ENCODE assay signal across 23 cellular contexts in the genomic region with DNA sequence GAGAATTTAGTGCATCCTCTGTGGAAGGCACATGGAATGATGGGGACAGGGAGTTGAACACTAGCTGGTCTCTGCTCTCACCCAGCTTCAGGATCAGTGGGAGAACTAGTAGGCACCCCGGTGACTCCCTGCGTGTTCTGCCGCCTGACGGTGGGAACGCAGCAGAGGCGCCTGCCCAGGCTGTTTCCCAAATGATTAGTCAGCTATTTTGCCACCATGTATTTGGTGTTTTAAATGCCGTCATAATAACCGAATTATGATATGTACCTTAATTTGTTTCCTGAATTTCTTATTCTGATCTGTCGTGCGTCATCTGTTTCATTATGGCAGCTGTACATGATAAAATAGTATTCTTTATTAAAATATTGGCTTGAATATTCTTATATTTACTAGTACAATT.
"Had no signal": no experiment of that assay in that cellular context is flagged by ENCODE, and none has a peak within 500 bp of the region (broad histone marks: within the 10 kb centered on the region; RNA-seq: fewer than 3 reads in every experiment).

No MANE protein-coding gene starts in this region.

- H3K4me3 Mint-ChIP-seq: mesothelial cell of epicardium, naive B cell had no signal

- H3K27ac ChIP-seq: coronary artery, dorsolateral prefrontal cortex, esophagus muscularis mucosa, foreskin keratinocyte, gastroesophageal sphincter, heart left ventricle, left lung, lower lobe of right lung had no signal

- H3K27ac Mint-ChIP-seq: mesothelial cell of epicardium, naive B cell had no signal

- ATAC-seq: foreskin keratinocyte, gastroesophageal sphincter, heart left ventricle, left cardiac atrium, left lung, left ventricle myocardium superior, lower lobe of right lung, mucosa of descending colon had no signal

- H3K27me3 ChIP-seq: esophagus muscularis mucosa, foreskin keratinocyte had no signal

- H3K4me3 ChIP-seq: coronary artery, dorsolateral prefrontal cortex, esophagus muscularis mucosa, gastroesophageal sphincter, heart left ventricle, left lung, lower lobe of right lung, mucosa of descending colon had no signal

- H3K4me1 ChIP-seq: esophagus muscularis mucosa, gastroesophageal sphincter, heart left ventricle had no signal

- H3K27me3 Mint-ChIP-seq: naive B cell had no signal

- FAIRE-seq: colon, endothelial cell of umbilical vein, frontal cortex, islet of Langerhans, keratinocyte had no signal

- H3K9me3 Mint-ChIP-seq: mesothelial cell of epicardium had no signal

- H3K36me3 Mint-ChIP-seq: mesothelial cell of epicardium, naive B cell had no signal

- H3K36me3 ChIP-seq: esophagus muscularis mucosa, gastroesophageal sphincter, heart left ventricle, left lung, lower lobe of right lung had no signal

- DNase-seq: dermis blood vessel endothelial cell; dorsolateral prefrontal cortex; effector CD4-positive, alpha-beta T cell; effector memory CD4-positive, alpha-beta T cell; foreskin keratinocyte; heart left ventricle; hippocampal formation; left cardiac atrium; left lung; left ventricle myocardium superior; lower lobe of right lung; mesenchymal stem cell; mucosa of descending colon; naive B cell had no signal

- H3K4me1 Mint-ChIP-seq: naive B cell had no signal

- H3K9me3 ChIP-seq: esophagus muscularis mucosa, gastroesophageal sphincter, heart left ventricle, left lung, lower lobe of right lung, mucosa of descending colon had no signal
